1 cellular context compared by ENCODE assay signal in the genomic region with DNA sequence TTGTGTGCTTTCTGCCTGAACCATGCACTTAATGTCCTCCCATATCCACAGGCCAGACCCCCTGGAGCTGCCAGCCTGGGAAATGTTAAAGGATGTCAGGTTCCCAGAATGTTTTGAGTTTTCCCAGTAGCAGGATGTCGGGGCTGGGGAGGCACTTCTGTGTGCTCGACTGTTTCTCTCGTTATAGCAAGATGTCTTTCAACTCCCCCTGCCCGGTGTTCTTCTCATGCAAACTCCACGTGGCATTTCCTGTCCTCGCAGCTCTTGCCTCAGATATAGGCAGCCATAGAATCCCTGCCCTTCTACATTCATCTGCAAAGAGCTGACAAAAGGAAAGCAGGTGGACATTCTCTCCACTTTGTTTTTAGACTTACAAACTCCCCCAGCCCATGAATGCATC.
TF ChIP-seq lines count a peak whose summit lies in the region.

No MANE protein-coding gene starts in this region.

TF ChIP-seq in GM23338, 12 proteins besides CTCF, POLR2A, EP300 and RAD21 (continued from another document):
- TF ChIP-seq, protein P1, sequence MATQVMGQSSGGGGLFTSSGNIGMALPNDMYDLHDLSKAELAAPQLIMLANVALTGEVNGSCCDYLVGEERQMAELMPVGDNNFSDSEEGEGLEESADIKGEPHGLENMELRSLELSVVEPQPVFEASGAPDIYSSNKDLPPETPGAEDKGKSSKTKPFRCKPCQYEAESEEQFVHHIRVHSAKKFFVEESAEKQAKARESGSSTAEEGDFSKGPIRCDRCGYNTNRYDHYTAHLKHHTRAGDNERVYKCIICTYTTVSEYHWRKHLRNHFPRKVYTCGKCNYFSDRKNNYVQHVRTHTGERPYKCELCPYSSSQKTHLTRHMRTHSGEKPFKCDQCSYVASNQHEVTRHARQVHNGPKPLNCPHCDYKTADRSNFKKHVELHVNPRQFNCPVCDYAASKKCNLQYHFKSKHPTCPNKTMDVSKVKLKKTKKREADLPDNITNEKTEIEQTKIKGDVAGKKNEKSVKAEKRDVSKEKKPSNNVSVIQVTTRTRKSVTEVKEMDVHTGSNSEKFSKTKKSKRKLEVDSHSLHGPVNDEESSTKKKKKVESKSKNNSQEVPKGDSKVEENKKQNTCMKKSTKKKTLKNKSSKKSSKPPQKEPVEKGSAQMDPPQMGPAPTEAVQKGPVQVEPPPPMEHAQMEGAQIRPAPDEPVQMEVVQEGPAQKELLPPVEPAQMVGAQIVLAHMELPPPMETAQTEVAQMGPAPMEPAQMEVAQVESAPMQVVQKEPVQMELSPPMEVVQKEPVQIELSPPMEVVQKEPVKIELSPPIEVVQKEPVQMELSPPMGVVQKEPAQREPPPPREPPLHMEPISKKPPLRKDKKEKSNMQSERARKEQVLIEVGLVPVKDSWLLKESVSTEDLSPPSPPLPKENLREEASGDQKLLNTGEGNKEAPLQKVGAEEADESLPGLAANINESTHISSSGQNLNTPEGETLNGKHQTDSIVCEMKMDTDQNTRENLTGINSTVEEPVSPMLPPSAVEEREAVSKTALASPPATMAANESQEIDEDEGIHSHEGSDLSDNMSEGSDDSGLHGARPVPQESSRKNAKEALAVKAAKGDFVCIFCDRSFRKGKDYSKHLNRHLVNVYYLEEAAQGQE (IDR thresholded peaks at IDR 0.05; ENCODE audit: unreplicated experiment) = no peak
- no peak for TF ChIP-seq JUNB (IDR thresholded peaks at IDR 0.05; ENCODE audit: unreplicated experiment)
- TF ChIP-seq, protein P2, sequence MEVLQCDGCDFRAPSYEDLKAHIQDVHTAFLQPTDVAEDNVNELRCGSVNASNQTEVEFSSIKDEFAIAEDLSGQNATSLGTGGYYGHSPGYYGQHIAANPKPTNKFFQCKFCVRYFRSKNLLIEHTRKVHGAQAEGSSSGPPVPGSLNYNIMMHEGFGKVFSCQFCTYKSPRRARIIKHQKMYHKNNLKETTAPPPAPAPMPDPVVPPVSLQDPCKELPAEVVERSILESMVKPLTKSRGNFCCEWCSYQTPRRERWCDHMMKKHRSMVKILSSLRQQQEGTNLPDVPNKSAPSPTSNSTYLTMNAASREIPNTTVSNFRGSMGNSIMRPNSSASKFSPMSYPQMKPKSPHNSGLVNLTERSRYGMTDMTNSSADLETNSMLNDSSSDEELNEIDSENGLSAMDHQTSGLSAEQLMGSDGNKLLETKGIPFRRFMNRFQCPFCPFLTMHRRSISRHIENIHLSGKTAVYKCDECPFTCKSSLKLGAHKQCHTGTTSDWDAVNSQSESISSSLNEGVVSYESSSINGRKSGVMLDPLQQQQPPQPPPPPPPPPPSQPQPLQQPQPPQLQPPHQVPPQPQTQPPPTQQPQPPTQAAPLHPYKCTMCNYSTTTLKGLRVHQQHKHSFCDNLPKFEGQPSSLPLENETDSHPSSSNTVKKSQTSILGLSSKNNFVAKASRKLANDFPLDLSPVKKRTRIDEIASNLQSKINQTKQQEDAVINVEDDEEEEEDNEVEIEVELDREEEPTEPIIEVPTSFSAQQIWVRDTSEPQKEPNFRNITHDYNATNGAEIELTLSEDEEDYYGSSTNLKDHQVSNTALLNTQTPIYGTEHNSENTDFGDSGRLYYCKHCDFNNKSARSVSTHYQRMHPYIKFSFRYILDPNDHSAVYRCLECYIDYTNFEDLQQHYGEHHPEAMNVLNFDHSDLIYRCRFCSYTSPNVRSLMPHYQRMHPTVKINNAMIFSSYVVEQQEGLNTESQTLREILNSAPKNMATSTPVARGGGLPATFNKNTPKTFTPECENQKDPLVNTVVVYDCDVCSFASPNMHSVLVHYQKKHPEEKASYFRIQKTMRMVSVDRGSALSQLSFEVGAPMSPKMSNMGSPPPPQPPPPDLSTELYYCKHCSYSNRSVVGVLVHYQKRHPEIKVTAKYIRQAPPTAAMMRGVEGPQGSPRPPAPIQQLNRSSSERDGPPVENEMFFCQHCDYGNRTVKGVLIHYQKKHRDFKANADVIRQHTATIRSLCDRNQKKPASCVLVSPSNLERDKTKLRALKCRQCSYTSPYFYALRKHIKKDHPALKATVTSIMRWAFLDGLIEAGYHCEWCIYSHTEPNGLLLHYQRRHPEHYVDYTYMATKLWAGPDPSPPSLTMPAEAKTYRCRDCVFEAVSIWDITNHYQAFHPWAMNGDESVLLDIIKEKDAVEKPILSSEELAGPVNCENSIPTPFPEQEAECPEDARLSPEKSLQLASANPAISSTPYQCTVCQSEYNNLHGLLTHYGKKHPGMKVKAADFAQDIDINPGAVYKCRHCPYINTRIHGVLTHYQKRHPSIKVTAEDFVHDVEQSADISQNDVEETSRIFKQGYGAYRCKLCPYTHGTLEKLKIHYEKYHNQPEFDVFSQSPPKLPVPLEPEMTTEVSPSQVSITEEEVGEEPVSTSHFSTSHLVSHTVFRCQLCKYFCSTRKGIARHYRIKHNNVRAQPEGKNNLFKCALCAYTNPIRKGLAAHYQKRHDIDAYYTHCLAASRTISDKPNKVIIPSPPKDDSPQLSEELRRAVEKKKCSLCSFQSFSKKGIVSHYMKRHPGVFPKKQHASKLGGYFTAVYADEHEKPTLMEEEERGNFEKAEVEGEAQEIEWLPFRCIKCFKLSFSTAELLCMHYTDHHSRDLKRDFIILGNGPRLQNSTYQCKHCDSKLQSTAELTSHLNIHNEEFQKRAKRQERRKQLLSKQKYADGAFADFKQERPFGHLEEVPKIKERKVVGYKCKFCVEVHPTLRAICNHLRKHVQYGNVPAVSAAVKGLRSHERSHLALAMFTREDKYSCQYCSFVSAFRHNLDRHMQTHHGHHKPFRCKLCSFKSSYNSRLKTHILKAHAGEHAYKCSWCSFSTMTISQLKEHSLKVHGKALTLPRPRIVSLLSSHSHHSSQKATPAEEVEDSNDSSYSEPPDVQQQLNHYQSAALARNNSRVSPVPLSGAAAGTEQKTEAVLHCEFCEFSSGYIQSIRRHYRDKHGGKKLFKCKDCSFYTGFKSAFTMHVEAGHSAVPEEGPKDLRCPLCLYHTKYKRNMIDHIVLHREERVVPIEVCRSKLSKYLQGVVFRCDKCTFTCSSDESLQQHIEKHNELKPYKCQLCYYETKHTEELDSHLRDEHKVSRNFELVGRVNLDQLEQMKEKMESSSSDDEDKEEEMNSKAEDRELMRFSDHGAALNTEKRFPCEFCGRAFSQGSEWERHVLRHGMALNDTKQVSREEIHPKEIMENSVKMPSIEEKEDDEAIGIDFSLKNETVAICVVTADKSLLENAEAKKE (CRISPR knock-in tag; IDR thresholded peaks at IDR 0.05) = no peak
